Comparison of ENCODE assay signal across 25 cellular contexts in genomic region chr11:125532668-125533067, GRCh38. TPM values are rescaled to one million over a fixed set of nuclear protein-coding genes. Genes with fewer than 3 reads are reported as not detected.
"Had no signal": no experiment of that assay in that cellular context is flagged by ENCODE, and none has a peak within 500 bp of the region (broad histone marks: within the 10 kb centered on the region; RNA-seq: fewer than 3 reads in every experiment).

No MANE protein-coding gene starts in this region.

- H3K4me1 ChIP-seq: SJSA1 had no signal

- H3K9me3 Mint-ChIP-seq: activated B cell treated with CpG ODN at 0.5 μM for 24 hours; activated CD4-positive, alpha-beta T cell treated with anti-CD3 and anti-CD28 coated beads, Interleukin-2, amount 10 ng/mL, durations not matched to agents 24 days and 14 days; activated naive CD4-positive, alpha-beta T cell treated with anti-CD3 and anti-CD28 coated beads, Interleukin-2, amount 10 ng/mL, durations not matched to agents 7 days and 5 days; activated naive CD8-positive, alpha-beta T cell treated with anti-CD3 and anti-CD28 coated beads for 36 hours; activated T-cell treated with anti-CD3 and anti-CD28 coated beads, Interleukin-2, amount 50 U/mL, for 24 hours; T-cell had no signal

- H3K27ac Mint-ChIP-seq: activated B cell treated with CpG ODN at 0.5 μM for 24 hours; activated CD4-positive, alpha-beta T cell treated with anti-CD3 and anti-CD28 coated beads, Interleukin-2, amount 10 ng/mL, durations not matched to agents 24 days and 14 days; activated CD8-positive, alpha-beta memory T cell treated with anti-CD3 and anti-CD28 coated beads, Interleukin-2, amount 10 ng/mL, durations not matched to agents 7 days and 5 days; activated naive CD4-positive, alpha-beta T cell treated with anti-CD3 and anti-CD28 coated beads, Interleukin-2, amount 10 ng/mL, durations not matched to agents 7 days and 5 days; activated naive CD8-positive, alpha-beta T cell treated with anti-CD3 and anti-CD28 coated beads for 36 hours; activated T-cell treated with anti-CD3 and anti-CD28 coated beads, Interleukin-2, amount 50 U/mL, for 24 hours; T-cell had no signal

- DNase-seq: activated B cell treated with CpG ODN at 0.5 μM for 24 hours; activated CD4-positive, alpha-beta T cell treated with anti-CD3 and anti-CD28 coated beads for 1 hour; activated CD4-positive, alpha-beta T cell treated with anti-CD3 and anti-CD28 coated beads, Interleukin-2, amount 10 ng/mL, durations not matched to agents 24 days and 14 days; activated CD4-positive, alpha-beta T cell treated with anti-CD3 and anti-CD28 coated beads, Interleukin-2, amount 50 U/mL, for 48 hours; activated CD8-positive, alpha-beta memory T cell treated with anti-CD3 and anti-CD28 coated beads, Interleukin-2, amount 10 ng/mL, durations not matched to agents 7 days and 5 days; activated effector memory CD4-positive, alpha-beta T cell treated with anti-CD3 and anti-CD28 coated beads, Interleukin-2, amount 50 U/mL, for 16 hours; activated naive CD4-positive, alpha-beta T cell treated with anti-CD3 and anti-CD28 coated beads, Interleukin-2, amount 10 ng/mL, durations not matched to agents 7 days and 5 days; activated naive CD8-positive, alpha-beta T cell treated with anti-CD3 and anti-CD28 coated beads for 36 hours; activated T-cell treated with anti-CD3 and anti-CD28 coated beads, Interleukin-2, amount 50 U/mL, for 24 hours; cerebellar nuclear complex; Kasumi-1; KBM-7; NCI-H1105 treated with DMSO at 0.1 percent for 48 hours; NCI-H1436 treated with DMSO at 0.1 percent for 48 hours; NCI-H187; NCI-H2081; NCI-H446 treated with DMSO at 0.1 percent for 48 hours; NCI-H524 treated with DMSO at 0.1 percent for 48 hours; NCI-H748 treated with DMSO at 0.1 percent for 48 hours; NK-92 treated with Interleukin-12 subunit alpha and Interleukin-12 subunit beta, amount 100 ng/mL, for 24 hours; SHP77; T-cell; T-helper 2 cell; T1000 had no signal

- H3K4me1 Mint-ChIP-seq: activated B cell treated with CpG ODN at 0.5 μM for 24 hours; activated CD4-positive, alpha-beta T cell treated with anti-CD3 and anti-CD28 coated beads, Interleukin-2, amount 10 ng/mL, durations not matched to agents 24 days and 14 days; activated CD8-positive, alpha-beta memory T cell treated with anti-CD3 and anti-CD28 coated beads, Interleukin-2, amount 10 ng/mL, durations not matched to agents 7 days and 5 days; activated naive CD4-positive, alpha-beta T cell treated with anti-CD3 and anti-CD28 coated beads, Interleukin-2, amount 10 ng/mL, durations not matched to agents 7 days and 5 days; activated naive CD8-positive, alpha-beta T cell treated with anti-CD3 and anti-CD28 coated beads for 36 hours; T-cell had no signal

- H3K9me3 ChIP-seq: SJSA1 had no signal

- H3K4me3 Mint-ChIP-seq: activated B cell treated with CpG ODN at 0.5 μM for 24 hours; activated CD4-positive, alpha-beta T cell treated with anti-CD3 and anti-CD28 coated beads, Interleukin-2, amount 10 ng/mL, durations not matched to agents 24 days and 14 days; activated CD8-positive, alpha-beta memory T cell treated with anti-CD3 and anti-CD28 coated beads, Interleukin-2, amount 10 ng/mL, durations not matched to agents 7 days and 5 days; activated naive CD4-positive, alpha-beta T cell treated with anti-CD3 and anti-CD28 coated beads, Interleukin-2, amount 10 ng/mL, durations not matched to agents 7 days and 5 days; activated naive CD8-positive, alpha-beta T cell treated with anti-CD3 and anti-CD28 coated beads for 36 hours; activated T-cell treated with anti-CD3 and anti-CD28 coated beads, Interleukin-2, amount 50 U/mL, for 24 hours; T-cell had no signal

- H3K4me3 ChIP-seq: SJSA1 had no signal

- H3K27me3 ChIP-seq: SJSA1 had no signal

- H3K36me3 Mint-ChIP-seq: activated CD8-positive, alpha-beta memory T cell treated with anti-CD3 and anti-CD28 coated beads, Interleukin-2, amount 10 ng/mL, durations not matched to agents 7 days and 5 days; activated naive CD4-positive, alpha-beta T cell treated with anti-CD3 and anti-CD28 coated beads, Interleukin-2, amount 10 ng/mL, durations not matched to agents 7 days and 5 days; activated naive CD8-positive, alpha-beta T cell treated with anti-CD3 and anti-CD28 coated beads for 36 hours had no signal

- H3K27ac ChIP-seq: SJSA1 had no signal

- H3K36me3 ChIP-seq: SJSA1 had no signal

RNA-seq across cellular contexts. Expression of gene FEZ1, which starts 36.6 kb away (rescaled TPM):
- total RNA-seq: SJSA1 had no signal
